Comparison of ENCODE assay signal across 16 cellular contexts in the genomic region with DNA sequence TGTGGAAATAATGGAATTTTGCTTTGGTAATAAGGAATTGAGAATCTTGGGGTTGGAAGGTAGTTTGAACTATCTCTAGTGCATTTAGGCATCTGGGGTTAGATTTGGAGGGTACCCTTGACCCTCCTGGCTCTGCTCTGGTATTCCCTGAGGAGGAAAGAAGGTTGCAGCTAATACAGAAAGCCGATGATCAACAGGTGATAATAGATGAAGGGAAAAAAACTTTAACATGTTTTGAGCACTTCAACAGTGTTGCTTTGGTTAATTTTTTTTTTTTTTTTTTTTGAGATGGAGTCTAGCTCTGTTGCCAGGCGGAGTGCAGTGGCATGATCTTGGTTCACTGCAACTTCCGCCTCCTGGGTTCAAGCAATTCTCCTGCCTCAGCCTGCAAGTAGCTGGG. TPM values are rescaled to one million over a fixed set of nuclear protein-coding genes. Genes with fewer than 3 reads are reported as not detected.
DNase-seq lines count a peak whose midpoint lies in the region; ATAC-seq and TF ChIP-seq lines count a peak whose summit lies in the region.
"Had no signal": no experiment of that assay in that cellular context is flagged by ENCODE, and none has a peak within 500 bp of the region (broad histone marks: within the 10 kb centered on the region; RNA-seq: fewer than 3 reads in every experiment).

No MANE protein-coding gene starts in this region.

- TF ChIP-seq CTCF in natural killer cell (IDR thresholded peaks at IDR 0.05), result no peak
- TF ChIP-seq CTCF in neural crest cell (conservative IDR thresholded peaks at IDR 0.05), result no peak

- H3K4me1 Mint-ChIP-seq in natural killer cell (peaks cover 65 to 69% of the 10 kb centered on the region in 2 donors), T-helper 17 cell (peaks cover 43% of the 10 kb centered on the region), neural crest cell (peaks cover 20% of the 10 kb centered on the region)
- H3K4me1 Mint-ChIP-seq in natural killer cell treated with Interleukin-12 subunit alpha and Interleukin-12 subunit beta and Interleukin-15 and Interleukin-18, amount 100 ng/mL, for 72 hours (ENCODE audit: low read depth in 2 of 2), result peaks cover 46 to 73% of the 10 kb centered on the region in 2 donors
- peaks cover 22 to 49% of the 10 kb centered on the region in 2 donors for H3K4me1 Mint-ChIP-seq in stimulated activated naive B cell treated with anti-CD40 and anti-IgM and Interleukin-4, amounts not matched to agents 10 μg/mL and 1 μg/mL and 100 μg/mL, for 72 hours

- intact Hi-C loops in natural killer cell (cut with micrococcal nuclease), result no loop called here

- H3K27me3 Mint-ChIP-seq in natural killer cell (ENCODE audit: low read depth in 2 of 2) (no peaks in the 10 kb centered on the region), T-helper 17 cell (no peaks in the 10 kb centered on the region), neural crest cell (ENCODE audit: low read depth) (no peaks in the 10 kb centered on the region)
- no peaks in the 10 kb centered on the region for H3K27me3 Mint-ChIP-seq in natural killer cell treated with Interleukin-12 subunit alpha and Interleukin-12 subunit beta and Interleukin-15 and Interleukin-18, amount 100 ng/mL, for 72 hours
- no peaks in the 10 kb centered on the region for H3K27me3 Mint-ChIP-seq in stimulated activated naive B cell treated with anti-CD40 and anti-IgM and Interleukin-4, amounts not matched to agents 10 μg/mL and 1 μg/mL and 100 μg/mL, for 72 hours
- H3K27me3 Mint-ChIP-seq: B cell; CD4-positive, alpha-beta memory T cell had no signal

- H3K27ac Mint-ChIP-seq in natural killer cell (peak overlapping the region in 1 of 2 donors; percentile 74), T-helper 17 cell (peak overlapping the region; percentile 37), neural crest cell (ENCODE audit: unreplicated experiment) (no peak overlapping the region)
- peak overlapping the region in 1 of 2 donors; percentile 43 for H3K27ac Mint-ChIP-seq in natural killer cell treated with Interleukin-12 subunit alpha and Interleukin-12 subunit beta and Interleukin-15 and Interleukin-18, amount 100 ng/mL, for 72 hours
- no peak overlapping the region for H3K27ac Mint-ChIP-seq in stimulated activated naive B cell treated with anti-CD40 and anti-IgM and Interleukin-4, amounts not matched to agents 10 μg/mL and 1 μg/mL and 100 μg/mL, for 72 hours
- H3K27ac Mint-ChIP-seq: B cell, HFFc6 had no signal

- no peaks in the 10 kb centered on the region for H3K9me3 ChIP-seq in T-helper 17 cell (ENCODE audit: control insufficient read depth, low read length, poor library complexity, severe bottlenecking)
- H3K9me3 ChIP-seq: HAP-1 had no signal

- H3K36me3 Mint-ChIP-seq in natural killer cell (peaks cover 2% of the 10 kb centered on the region), T-helper 17 cell (ENCODE audit: low read depth) (no peaks in the 10 kb centered on the region), neural crest cell (ENCODE audit: low read depth) (peaks cover 4% of the 10 kb centered on the region)
- H3K36me3 Mint-ChIP-seq in natural killer cell treated with Interleukin-12 subunit alpha and Interleukin-12 subunit beta and Interleukin-15 and Interleukin-18, amount 100 ng/mL, for 72 hours, result peaks cover 31% of the 10 kb centered on the region
- H3K36me3 Mint-ChIP-seq in stimulated activated naive B cell treated with anti-CD40 and anti-IgM and Interleukin-4, amounts not matched to agents 10 μg/mL and 1 μg/mL and 100 μg/mL, for 72 hours, result peaks cover 34 to 52% of the 10 kb centered on the region in 2 donors

- no peak for ATAC-seq in natural killer cell
- no peak for ATAC-seq in natural killer cell treated with Interleukin-12 subunit alpha and Interleukin-12 subunit beta and Interleukin-15 and Interleukin-18, amount 100 ng/mL, for 72 hours
- ATAC-seq in T-helper 17 cell, result no peak
- ATAC-seq in stimulated activated naive B cell treated with anti-CD40 and anti-IgM and Interleukin-4, amounts not matched to agents 10 μg/mL and 1 μg/mL and 100 μg/mL, for 72 hours (replicated peaks), result no peak

- no peak for DNase-seq in natural killer cell
- no peak for DNase-seq in natural killer cell treated with Interleukin-12 subunit alpha and Interleukin-12 subunit beta and Interleukin-15 and Interleukin-18, amount 100 ng/mL, for 72 hours (ENCODE audit: low spot score)
- DNase-seq in T-helper 17 cell, result no peak
- no peak for DNase-seq in neural crest cell (ENCODE audit: low read depth, low spot score)
- DNase-seq in KG1 (lab: John Stamatoyannopoulos, UW), result no peak
- DNase-seq in central memory CD4-positive, alpha-beta T cell, result no peak
- no peak for DNase-seq in stimulated activated naive B cell treated with anti-CD40 and anti-IgM and Interleukin-4, amounts not matched to agents 10 μg/mL and 1 μg/mL and 100 μg/mL, for 72 hours
- DNase-seq: C1 segment of cervical spinal cord; CD4-positive, alpha-beta memory T cell; DMS153; DMS79 treated with DMSO at 0.1 percent for 48 hours; GDM1; HFFc6 had no signal

- H3K4me3 Mint-ChIP-seq in natural killer cell, result peak overlapping the region; percentile 6
- no peak overlapping the region for H3K4me3 Mint-ChIP-seq in natural killer cell treated with Interleukin-12 subunit alpha and Interleukin-12 subunit beta and Interleukin-15 and Interleukin-18, amount 100 ng/mL, for 72 hours
- no peak overlapping the region for H3K4me3 Mint-ChIP-seq in T-helper 17 cell
- H3K4me3 Mint-ChIP-seq in neural crest cell, result peak overlapping the region; percentile 19
- no peak overlapping the region for H3K4me3 Mint-ChIP-seq in stimulated activated naive B cell treated with anti-CD40 and anti-IgM and Interleukin-4, amounts not matched to agents 10 μg/mL and 1 μg/mL and 100 μg/mL, for 72 hours
- H3K4me3 Mint-ChIP-seq: B cell, HFFc6 had no signal

- H3K9me3 Mint-ChIP-seq in natural killer cell, result no peaks in the 10 kb centered on the region
- no peaks in the 10 kb centered on the region for H3K9me3 Mint-ChIP-seq in natural killer cell treated with Interleukin-12 subunit alpha and Interleukin-12 subunit beta and Interleukin-15 and Interleukin-18, amount 100 ng/mL, for 72 hours
- H3K9me3 Mint-ChIP-seq in neural crest cell, result no peaks in the 10 kb centered on the region
- no peaks in the 10 kb centered on the region for H3K9me3 Mint-ChIP-seq in stimulated activated naive B cell treated with anti-CD40 and anti-IgM and Interleukin-4, amounts not matched to agents 10 μg/mL and 1 μg/mL and 100 μg/mL, for 72 hours
- H3K9me3 Mint-ChIP-seq: CD4-positive, alpha-beta memory T cell; HFFc6 had no signal

RNA-seq across cellular contexts. Expression of a gene that starts 4.8 kb away (rescaled TPM):
- total RNA-seq in natural killer cell (100 to 1,000 TPM; 195 to 231 (median 213) TPM), T-helper 17 cell (100 to 1,000 TPM; 191 to 201 TPM), neural crest cell (93.5 and 99.7 TPM in 2 replicates)
- 10 to 100 TPM; 75.8 to 98.5 TPM for total RNA-seq in natural killer cell treated with Interleukin-12 subunit alpha and Interleukin-12 subunit beta and Interleukin-15 and Interleukin-18, amount 100 ng/mL, for 72 hours

RNA-seq across cellular contexts. Expression of a gene that starts 29.4 kb away (rescaled TPM):
- total RNA-seq in natural killer cell, result 10 to 100 TPM; 55.2 to 88.4 (median 79.2) TPM
- total RNA-seq in natural killer cell treated with Interleukin-12 subunit alpha and Interleukin-12 subunit beta and Interleukin-15 and Interleukin-18, amount 100 ng/mL, for 72 hours, result 10 to 100 TPM; 22.4 to 36.4 TPM
- 10 to 100 TPM; 58.9 to 68.6 TPM for total RNA-seq in T-helper 17 cell
- total RNA-seq in neural crest cell, result 13.6 and 17.0 TPM in 2 replicates

RNA-seq across cellular contexts. Expression of a gene that starts 54.6 kb away (rescaled TPM):
- total RNA-seq in natural killer cell, result not detected
- not detected for total RNA-seq in natural killer cell treated with Interleukin-12 subunit alpha and Interleukin-12 subunit beta and Interleukin-15 and Interleukin-18, amount 100 ng/mL, for 72 hours
- total RNA-seq in T-helper 17 cell, result not detected
- not detected in 2 replicates for total RNA-seq in neural crest cell
- total RNA-seq: B cell; CD4-positive, alpha-beta memory T cell; H1; HFFc6 had no signal

Comparison
In these comparisons a context has a peak if more than half of its experiments do, and no peak if none do; other contexts are left out.
1. H3K4me3 Mint-ChIP-seq: peak in natural killer cell (single experiment) and neural crest cell (single experiment); none in natural killer cell treated with Interleukin-12 subunit alpha and Interleukin-12 subunit beta and Interleukin-15 and Interleukin-18, amount 100 ng/mL, for 72 hours (single experiment), T-helper 17 cell (single experiment) and stimulated activated naive B cell treated with anti-CD40 and anti-IgM and Interleukin-4, amounts not matched to agents 10 μg/mL and 1 μg/mL and 100 μg/mL, for 72 hours (0 of 2).